ENCODE assay signal across 1 cellular context in the genomic region with DNA sequence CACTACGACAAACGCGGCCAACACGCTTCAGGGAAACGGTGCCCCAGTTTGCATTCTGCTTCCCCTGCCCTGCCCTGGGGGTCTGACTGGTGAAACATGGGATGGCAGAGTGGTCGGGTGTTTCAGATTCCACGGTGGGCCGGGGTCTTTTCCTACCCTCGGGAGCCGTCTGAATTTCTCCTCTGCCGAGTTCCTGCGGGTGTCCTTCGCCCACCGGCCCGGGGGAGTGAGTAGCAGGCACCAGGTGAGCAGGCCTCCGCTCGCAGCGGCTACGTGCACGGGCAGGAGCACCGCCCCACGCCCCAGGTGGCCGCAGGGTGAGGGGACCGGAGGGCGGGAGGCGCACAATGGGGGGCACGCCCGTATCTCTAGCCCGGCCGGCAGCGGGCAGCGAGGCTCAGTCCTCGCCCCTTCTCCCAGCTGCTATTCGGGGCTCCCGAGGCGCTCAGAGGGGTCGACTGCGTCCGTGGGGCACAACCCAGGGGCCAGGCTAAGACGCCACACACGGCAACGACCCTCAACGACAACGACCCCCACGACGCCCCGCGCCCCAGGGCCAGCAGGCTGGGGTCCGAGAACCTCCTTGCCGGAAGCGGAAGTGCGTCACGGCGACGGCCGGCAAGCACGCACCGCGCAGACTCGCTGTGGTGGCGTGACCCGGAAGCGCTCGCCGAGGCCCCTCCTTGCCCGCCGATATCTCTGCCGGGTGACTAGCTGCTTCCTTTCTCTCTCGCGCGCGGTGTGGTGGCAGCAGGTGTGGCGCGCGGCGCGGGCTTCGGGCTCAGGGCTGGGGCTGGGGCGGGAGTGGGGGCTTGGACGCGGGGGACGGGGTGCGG.
A peak's percentile ranks its signal among the peaks of the same experiment; 100 is the strongest.
TF ChIP-seq lines count a peak whose summit lies in the region.

Gene RPS21, plus strand, starts transcription at position 721 of the 836 bp plus-strand sequence. CDS start 236 bp downstream, outside the sequence.

TF ChIP-seq in H1, 55 proteins besides CTCF, POLR2A, EP300 and RAD21 (continued from another document):
- TF ChIP-seq RBBP5 (IDR thresholded peaks at IDR 0.05; ENCODE audit: borderline replicate concordance, low read depth, low read length) (peak; percentile 62; the same call in 1 of the 2 replicates), CHD2 (IDR thresholded peaks at IDR 0.05; ENCODE audit: low read length) (peak; percentile 63; the same call in 1 of the 2 replicates), HDAC2 (IDR thresholded peaks at IDR 0.05; ENCODE audit: borderline replicate concordance in 1 of 2, low read depth in 2 of 2, low read length in 2 of 2) (no peak), E2F6 (IDR thresholded peaks at IDR 0.05) (no peak; the same call in 1 of the 2 replicates), TAF1 (IDR thresholded peaks at IDR 0.05; ENCODE audit: low read depth, low read length) (peak; percentile 93), CBX5 (IDR thresholded peaks at IDR 0.05; ENCODE audit: low read depth, low read length) (no peak), TAF7 (optimal IDR thresholded peaks at IDR 0.05; ENCODE audit: borderline replicate concordance, low read depth, low read length) (peak; percentile 93), MAFK (IDR thresholded peaks at IDR 0.05; ENCODE audit: low read depth, low read length) (no peak), PHF8 (conservative IDR thresholded peaks at IDR 0.05; ENCODE audit: low read depth, low read length) (peak; percentile 85), FOSL1 (IDR thresholded peaks at IDR 0.05; ENCODE audit: insufficient read depth, low read depth, low read length) (no peak), BCL11A (IDR thresholded peaks at IDR 0.05; ENCODE audit: low read depth in 2 of 2, low read length in 2 of 2) (no peak), TBP (IDR thresholded peaks at IDR 0.05; ENCODE audit: low read depth, low read length) (peak; percentile 89), BACH1 (IDR thresholded peaks at IDR 0.05; ENCODE audit: low read length) (no peak), NRF1 (IDR thresholded peaks at IDR 0.05; ENCODE audit: low read depth, low read length) (peak; percentile 55), NANOG (IDR thresholded peaks at IDR 0.05; ENCODE audit: insufficient read depth, low read depth, low read length, poor library complexity, severe bottlenecking) (no peak), TEAD4 (IDR thresholded peaks at IDR 0.05; ENCODE audit: low read depth, low read length) (no peak), SP1 (IDR thresholded peaks at IDR 0.05; ENCODE audit: low read depth, low read length) (no peak), RNF2 (IDR thresholded peaks at IDR 0.05; ENCODE audit: borderline replicate concordance, low read depth, low read length, missing control alignments, poor library complexity, severe bottlenecking) (no peak), CBX8 (IDR thresholded peaks at IDR 0.05; ENCODE audit: borderline replicate concordance, low read depth, low read length) (no peak), YY1 (IDR thresholded peaks at IDR 0.05; ENCODE audit: low read depth, low read length) (no peak), POLR2AphosphoS5 (IDR thresholded peaks at IDR 0.05; ENCODE audit: low read depth, low read length) (peak; percentile 93; the same call in 1 of the 2 replicates), ASH2L (IDR thresholded peaks at IDR 0.05; ENCODE audit: low read length) (peak; percentile 17), CEBPB (IDR thresholded peaks at IDR 0.05; ENCODE audit: low read depth, low read length) (no peak), USF2 (IDR thresholded peaks at IDR 0.05; ENCODE audit: low read length) (no peak), KDM1A (IDR thresholded peaks at IDR 0.05; ENCODE audit: borderline replicate concordance, low read length) (no peak), BRCA1 (IDR thresholded peaks at IDR 0.05; ENCODE audit: low read depth, low read length) (no peak), JUND (IDR thresholded peaks at IDR 0.05; ENCODE audit: low read length) (no peak), MAX (IDR thresholded peaks at IDR 0.05) (peak; percentile 59; the same call in 1 of the 2 replicates), KDM4A (IDR thresholded peaks at IDR 0.05; ENCODE audit: low read depth, low read length, severe bottlenecking) (peak; percentile 26), HDAC6 (IDR thresholded peaks at IDR 0.05; ENCODE audit: low read depth, low read length) (no peak), CREB1 (IDR thresholded peaks at IDR 0.05) (peak; percentile 87), GABPA (IDR thresholded peaks at IDR 0.05; ENCODE audit: borderline replicate concordance, insufficient read depth, low read length) (peak; percentile 98), EGR1 (IDR thresholded peaks at IDR 0.05; ENCODE audit: borderline replicate concordance, low read depth, low read length) (0 out of 2 replicates have a peak, but pooled peaks have one; percentile 6), ZNF274 (IDR thresholded peaks at IDR 0.05; ENCODE audit: borderline replicate concordance, extremely low read depth, low read length) (no peak), RFX5 (IDR thresholded peaks at IDR 0.05; ENCODE audit: borderline replicate concordance, low read depth, low read length) (no peak)
- TF ChIP-seq, protein P1, sequence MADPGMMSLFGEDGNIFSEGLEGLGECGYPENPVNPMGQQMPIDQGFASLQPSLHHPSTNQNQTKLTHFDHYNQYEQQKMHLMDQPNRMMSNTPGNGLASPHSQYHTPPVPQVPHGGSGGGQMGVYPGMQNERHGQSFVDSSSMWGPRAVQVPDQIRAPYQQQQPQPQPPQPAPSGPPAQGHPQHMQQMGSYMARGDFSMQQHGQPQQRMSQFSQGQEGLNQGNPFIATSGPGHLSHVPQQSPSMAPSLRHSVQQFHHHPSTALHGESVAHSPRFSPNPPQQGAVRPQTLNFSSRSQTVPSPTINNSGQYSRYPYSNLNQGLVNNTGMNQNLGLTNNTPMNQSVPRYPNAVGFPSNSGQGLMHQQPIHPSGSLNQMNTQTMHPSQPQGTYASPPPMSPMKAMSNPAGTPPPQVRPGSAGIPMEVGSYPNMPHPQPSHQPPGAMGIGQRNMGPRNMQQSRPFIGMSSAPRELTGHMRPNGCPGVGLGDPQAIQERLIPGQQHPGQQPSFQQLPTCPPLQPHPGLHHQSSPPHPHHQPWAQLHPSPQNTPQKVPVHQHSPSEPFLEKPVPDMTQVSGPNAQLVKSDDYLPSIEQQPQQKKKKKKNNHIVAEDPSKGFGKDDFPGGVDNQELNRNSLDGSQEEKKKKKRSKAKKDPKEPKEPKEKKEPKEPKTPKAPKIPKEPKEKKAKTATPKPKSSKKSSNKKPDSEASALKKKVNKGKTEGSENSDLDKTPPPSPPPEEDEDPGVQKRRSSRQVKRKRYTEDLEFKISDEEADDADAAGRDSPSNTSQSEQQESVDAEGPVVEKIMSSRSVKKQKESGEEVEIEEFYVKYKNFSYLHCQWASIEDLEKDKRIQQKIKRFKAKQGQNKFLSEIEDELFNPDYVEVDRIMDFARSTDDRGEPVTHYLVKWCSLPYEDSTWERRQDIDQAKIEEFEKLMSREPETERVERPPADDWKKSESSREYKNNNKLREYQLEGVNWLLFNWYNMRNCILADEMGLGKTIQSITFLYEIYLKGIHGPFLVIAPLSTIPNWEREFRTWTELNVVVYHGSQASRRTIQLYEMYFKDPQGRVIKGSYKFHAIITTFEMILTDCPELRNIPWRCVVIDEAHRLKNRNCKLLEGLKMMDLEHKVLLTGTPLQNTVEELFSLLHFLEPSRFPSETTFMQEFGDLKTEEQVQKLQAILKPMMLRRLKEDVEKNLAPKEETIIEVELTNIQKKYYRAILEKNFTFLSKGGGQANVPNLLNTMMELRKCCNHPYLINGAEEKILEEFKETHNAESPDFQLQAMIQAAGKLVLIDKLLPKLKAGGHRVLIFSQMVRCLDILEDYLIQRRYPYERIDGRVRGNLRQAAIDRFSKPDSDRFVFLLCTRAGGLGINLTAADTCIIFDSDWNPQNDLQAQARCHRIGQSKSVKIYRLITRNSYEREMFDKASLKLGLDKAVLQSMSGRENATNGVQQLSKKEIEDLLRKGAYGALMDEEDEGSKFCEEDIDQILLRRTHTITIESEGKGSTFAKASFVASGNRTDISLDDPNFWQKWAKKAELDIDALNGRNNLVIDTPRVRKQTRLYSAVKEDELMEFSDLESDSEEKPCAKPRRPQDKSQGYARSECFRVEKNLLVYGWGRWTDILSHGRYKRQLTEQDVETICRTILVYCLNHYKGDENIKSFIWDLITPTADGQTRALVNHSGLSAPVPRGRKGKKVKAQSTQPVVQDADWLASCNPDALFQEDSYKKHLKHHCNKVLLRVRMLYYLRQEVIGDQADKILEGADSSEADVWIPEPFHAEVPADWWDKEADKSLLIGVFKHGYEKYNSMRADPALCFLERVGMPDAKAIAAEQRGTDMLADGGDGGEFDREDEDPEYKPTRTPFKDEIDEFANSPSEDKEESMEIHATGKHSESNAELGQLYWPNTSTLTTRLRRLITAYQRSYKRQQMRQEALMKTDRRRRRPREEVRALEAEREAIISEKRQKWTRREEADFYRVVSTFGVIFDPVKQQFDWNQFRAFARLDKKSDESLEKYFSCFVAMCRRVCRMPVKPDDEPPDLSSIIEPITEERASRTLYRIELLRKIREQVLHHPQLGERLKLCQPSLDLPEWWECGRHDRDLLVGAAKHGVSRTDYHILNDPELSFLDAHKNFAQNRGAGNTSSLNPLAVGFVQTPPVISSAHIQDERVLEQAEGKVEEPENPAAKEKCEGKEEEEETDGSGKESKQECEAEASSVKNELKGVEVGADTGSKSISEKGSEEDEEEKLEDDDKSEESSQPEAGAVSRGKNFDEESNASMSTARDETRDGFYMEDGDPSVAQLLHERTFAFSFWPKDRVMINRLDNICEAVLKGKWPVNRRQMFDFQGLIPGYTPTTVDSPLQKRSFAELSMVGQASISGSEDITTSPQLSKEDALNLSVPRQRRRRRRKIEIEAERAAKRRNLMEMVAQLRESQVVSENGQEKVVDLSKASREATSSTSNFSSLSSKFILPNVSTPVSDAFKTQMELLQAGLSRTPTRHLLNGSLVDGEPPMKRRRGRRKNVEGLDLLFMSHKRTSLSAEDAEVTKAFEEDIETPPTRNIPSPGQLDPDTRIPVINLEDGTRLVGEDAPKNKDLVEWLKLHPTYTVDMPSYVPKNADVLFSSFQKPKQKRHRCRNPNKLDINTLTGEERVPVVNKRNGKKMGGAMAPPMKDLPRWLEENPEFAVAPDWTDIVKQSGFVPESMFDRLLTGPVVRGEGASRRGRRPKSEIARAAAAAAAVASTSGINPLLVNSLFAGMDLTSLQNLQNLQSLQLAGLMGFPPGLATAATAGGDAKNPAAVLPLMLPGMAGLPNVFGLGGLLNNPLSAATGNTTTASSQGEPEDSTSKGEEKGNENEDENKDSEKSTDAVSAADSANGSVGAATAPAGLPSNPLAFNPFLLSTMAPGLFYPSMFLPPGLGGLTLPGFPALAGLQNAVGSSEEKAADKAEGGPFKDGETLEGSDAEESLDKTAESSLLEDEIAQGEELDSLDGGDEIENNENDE (IDR thresholded peaks at IDR 0.05; ENCODE audit: insufficient replicate concordance, low read length) = no peak
